ENCODE assay signal across 1 cellular context in the genomic region with DNA sequence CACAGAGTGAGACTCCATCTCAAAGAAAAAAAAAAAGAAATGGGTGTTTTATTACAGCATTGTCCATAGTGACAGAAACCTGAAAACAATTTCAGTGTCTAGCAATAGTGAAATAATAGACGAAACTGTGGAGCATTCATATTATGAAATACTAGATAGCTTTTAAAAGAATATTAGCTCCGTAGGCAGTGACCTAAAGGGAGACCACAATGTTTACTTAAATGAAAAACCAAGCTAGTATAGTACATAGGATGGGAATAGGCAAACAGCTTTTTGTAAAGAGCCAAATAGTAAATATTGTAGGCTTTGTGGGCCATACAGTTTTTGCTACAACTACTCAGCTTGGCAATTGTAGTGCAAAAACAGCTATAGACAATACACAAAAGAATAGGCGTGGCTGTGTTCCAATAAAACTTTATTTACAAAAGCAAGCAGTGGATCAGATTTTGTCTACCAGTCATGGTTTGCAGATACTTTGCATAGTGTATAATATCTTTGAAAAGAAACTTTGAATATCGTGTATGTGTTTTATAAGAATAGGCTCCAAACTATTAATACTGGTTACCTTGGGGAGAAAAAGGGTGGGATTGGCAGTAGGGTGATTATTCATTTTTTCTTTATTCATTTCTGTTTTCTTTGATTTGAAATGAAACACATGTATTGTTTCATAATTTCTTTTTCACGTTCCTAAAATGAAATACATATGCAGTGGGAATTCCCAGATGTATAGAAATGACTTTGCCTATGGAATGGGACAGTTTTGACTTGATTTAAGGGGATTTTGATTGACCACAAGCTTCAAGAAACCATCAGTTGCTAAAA.
TF ChIP-seq lines count a peak whose summit lies in the region.

No MANE protein-coding gene starts in this region.

TF ChIP-seq in GM12878, 131 proteins besides CTCF, POLR2A, EP300 and RAD21 (continued from another document):
- TF ChIP-seq, protein P1, sequence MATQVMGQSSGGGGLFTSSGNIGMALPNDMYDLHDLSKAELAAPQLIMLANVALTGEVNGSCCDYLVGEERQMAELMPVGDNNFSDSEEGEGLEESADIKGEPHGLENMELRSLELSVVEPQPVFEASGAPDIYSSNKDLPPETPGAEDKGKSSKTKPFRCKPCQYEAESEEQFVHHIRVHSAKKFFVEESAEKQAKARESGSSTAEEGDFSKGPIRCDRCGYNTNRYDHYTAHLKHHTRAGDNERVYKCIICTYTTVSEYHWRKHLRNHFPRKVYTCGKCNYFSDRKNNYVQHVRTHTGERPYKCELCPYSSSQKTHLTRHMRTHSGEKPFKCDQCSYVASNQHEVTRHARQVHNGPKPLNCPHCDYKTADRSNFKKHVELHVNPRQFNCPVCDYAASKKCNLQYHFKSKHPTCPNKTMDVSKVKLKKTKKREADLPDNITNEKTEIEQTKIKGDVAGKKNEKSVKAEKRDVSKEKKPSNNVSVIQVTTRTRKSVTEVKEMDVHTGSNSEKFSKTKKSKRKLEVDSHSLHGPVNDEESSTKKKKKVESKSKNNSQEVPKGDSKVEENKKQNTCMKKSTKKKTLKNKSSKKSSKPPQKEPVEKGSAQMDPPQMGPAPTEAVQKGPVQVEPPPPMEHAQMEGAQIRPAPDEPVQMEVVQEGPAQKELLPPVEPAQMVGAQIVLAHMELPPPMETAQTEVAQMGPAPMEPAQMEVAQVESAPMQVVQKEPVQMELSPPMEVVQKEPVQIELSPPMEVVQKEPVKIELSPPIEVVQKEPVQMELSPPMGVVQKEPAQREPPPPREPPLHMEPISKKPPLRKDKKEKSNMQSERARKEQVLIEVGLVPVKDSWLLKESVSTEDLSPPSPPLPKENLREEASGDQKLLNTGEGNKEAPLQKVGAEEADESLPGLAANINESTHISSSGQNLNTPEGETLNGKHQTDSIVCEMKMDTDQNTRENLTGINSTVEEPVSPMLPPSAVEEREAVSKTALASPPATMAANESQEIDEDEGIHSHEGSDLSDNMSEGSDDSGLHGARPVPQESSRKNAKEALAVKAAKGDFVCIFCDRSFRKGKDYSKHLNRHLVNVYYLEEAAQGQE (IDR thresholded peaks at IDR 0.05; ENCODE audit: low read depth, low read length): no peak
- no peak for TF ChIP-seq STAT1 (conservative IDR thresholded peaks at IDR 0.05)
- no peak for TF ChIP-seq SMAD5 (IDR thresholded peaks at IDR 0.05; ENCODE audit: low read depth)
